7 cellular contexts compared by ENCODE assay signal in the genomic region with DNA sequence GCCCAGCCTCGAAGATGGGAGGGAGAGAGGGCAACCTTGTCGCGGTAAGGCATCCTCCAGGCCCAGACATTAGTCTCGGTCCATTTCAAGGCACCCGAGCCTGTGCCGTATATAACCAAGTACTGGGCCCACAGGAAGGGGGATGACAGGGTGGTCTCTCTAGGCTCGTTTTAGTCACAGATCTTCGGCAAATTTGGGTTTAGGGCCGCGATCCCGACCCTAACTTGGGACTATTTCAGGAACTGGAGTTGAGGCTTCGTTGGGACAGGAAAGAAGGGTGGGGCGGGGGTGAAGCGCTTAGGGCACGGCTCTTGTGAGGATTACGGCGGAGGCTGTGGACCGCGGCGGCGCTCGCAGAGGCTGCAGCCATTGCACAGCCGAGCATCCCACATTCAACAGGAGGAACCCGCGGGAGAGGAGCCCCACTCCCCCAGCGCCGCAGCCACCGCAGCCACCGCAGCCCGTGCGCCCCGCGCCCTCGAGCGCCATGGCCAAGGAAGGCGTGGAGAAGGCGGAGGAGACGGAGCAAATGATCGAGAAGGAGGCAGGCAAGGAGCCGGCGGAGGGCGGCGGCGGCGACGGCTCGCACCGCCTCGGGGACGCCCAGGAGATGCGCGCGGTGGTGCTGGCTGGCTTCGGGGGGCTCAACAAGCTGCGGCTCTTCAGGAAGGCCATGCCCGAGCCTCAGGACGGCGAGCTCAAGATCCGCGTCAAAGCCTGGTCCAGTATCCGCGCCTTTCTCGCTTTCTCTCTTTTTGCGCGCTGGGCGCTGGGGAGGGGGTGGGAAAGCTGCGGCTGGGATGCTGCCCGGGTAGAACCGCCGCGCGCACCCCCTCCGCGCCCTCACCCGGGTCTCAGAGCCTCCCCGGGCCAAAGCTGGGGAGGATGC. TPM values are rescaled to one million over a fixed set of nuclear protein-coding genes. Genes with fewer than 3 reads are reported as not detected.
DNase-seq lines count a peak whose midpoint lies in the region; ATAC-seq, FAIRE-seq and TF ChIP-seq lines count a peak whose summit lies in the region.

A gene with protein sequence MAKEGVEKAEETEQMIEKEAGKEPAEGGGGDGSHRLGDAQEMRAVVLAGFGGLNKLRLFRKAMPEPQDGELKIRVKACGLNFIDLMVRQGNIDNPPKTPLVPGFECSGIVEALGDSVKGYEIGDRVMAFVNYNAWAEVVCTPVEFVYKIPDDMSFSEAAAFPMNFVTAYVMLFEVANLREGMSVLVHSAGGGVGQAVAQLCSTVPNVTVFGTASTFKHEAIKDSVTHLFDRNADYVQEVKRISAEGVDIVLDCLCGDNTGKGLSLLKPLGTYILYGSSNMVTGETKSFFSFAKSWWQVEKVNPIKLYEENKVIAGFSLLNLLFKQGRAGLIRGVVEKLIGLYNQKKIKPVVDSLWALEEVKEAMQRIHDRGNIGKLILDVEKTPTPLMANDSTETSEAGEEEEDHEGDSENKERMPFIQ (plus strand): TSS at position 369 of the 889 bp plus-strand sequence. CDS start 119 bp downstream, at position 488.

- no peak within 1 kb of the TSS for H3K27ac ChIP-seq in cardiac muscle cell
- no peak within 1 kb of the TSS for H3K27ac ChIP-seq in osteoblast (ENCODE audit: low read depth, low read length)

- H3K4me2 ChIP-seq in osteoblast (ENCODE audit: insufficient read depth, low read length): peak within 1 kb of the TSS; percentile 64

- H3K4me1 ChIP-seq in cardiac muscle cell (ENCODE audit: low read depth) (peaks cover 4% of the 10 kb centered on the region), osteoblast (ENCODE audit: insufficient read depth, low read length) (no peaks in the 10 kb centered on the region)

- H3K36me3 Mint-ChIP-seq in activated naive CD8-positive, alpha-beta T cell treated with anti-CD3 and anti-CD28 coated beads for 36 hours: no peaks in the 10 kb centered on the region

- TF ChIP-seq CTCF in GM06990 (IDR thresholded peaks at IDR 0.05; ENCODE audit: insufficient read depth, low read length, poor library complexity, severe bottlenecking) (no peak), cardiac muscle cell (IDR thresholded peaks at IDR 0.05; ENCODE audit: low read depth, low read length) (no peak), osteoblast (IDR thresholded peaks at IDR 0.05; ENCODE audit: extremely low read depth, low read depth, low read length) (no peak)

- no peaks in the 10 kb centered on the region for H3K36me3 ChIP-seq in GM06990 (ENCODE audit: control insufficient read depth, insufficient read depth, low read length)
- H3K36me3 ChIP-seq in cardiac muscle cell: no peaks in the 10 kb centered on the region
- no peaks in the 10 kb centered on the region for H3K36me3 ChIP-seq in osteoblast (ENCODE audit: insufficient read depth, low read length)

- ATAC-seq in HG03095 (IDR thresholded peaks at IDR 0.05; ENCODE audit: unreplicated experiment): no peak
- ATAC-seq in HG03159 (IDR thresholded peaks at IDR 0.05; ENCODE audit: unreplicated experiment): no peak

- FAIRE-seq in HTR-8/SVneo (lab: Jason Lieb, UNC): peak; percentile 75

- no peak within 1 kb of the TSS for H3K27ac Mint-ChIP-seq in activated naive CD8-positive, alpha-beta T cell treated with anti-CD3 and anti-CD28 coated beads for 36 hours

- H3K79me2 ChIP-seq in osteoblast (ENCODE audit: insufficient read depth, low read length): no peaks in the 10 kb centered on the region

- DNase-seq in GM06990 (ENCODE audit: extremely low read depth, insufficient read length) (peak; percentile 34), HTR-8/SVneo (ENCODE audit: insufficient read length, low spot score) (peak; percentile 56), cardiac muscle cell (ENCODE audit: low read depth in 1 of 2, low spot score in 1 of 2) (peak; percentile 52 to 53), osteoblast (ENCODE audit: insufficient read length, low spot score, missing footprints) (peak; percentile 90)
- DNase-seq in activated naive CD8-positive, alpha-beta T cell treated with anti-CD3 and anti-CD28 coated beads for 36 hours: peak; percentile 9

- H3K4me3 ChIP-seq in GM06990 (replicated peaks; ENCODE audit: low read depth, low read length) (peak within 1 kb of the TSS; percentile 36), cardiac muscle cell (peak within 1 kb of the TSS; percentile 52), osteoblast (ENCODE audit: insufficient read depth, low read length) (peak within 1 kb of the TSS; percentile 58)

- no peaks in the 10 kb centered on the region for H4K20me1 ChIP-seq in osteoblast (ENCODE audit: insufficient read depth, low read length)

- H3K9me3 Mint-ChIP-seq in activated naive CD8-positive, alpha-beta T cell treated with anti-CD3 and anti-CD28 coated beads for 36 hours: no peaks in the 10 kb centered on the region

- peaks cover 67% of the 10 kb centered on the region for H3K27me3 Mint-ChIP-seq in activated naive CD8-positive, alpha-beta T cell treated with anti-CD3 and anti-CD28 coated beads for 36 hours

- no peaks in the 10 kb centered on the region for H3K9me3 ChIP-seq in cardiac muscle cell (ENCODE audit: low read depth)
- no peaks in the 10 kb centered on the region for H3K9me3 ChIP-seq in osteoblast (ENCODE audit: low read depth, low read length)

- peak within 1 kb of the TSS; percentile 51 for H2AFZ ChIP-seq in osteoblast (ENCODE audit: low read length)

- peaks cover 6% of the 10 kb centered on the region for H3K4me1 Mint-ChIP-seq in activated naive CD8-positive, alpha-beta T cell treated with anti-CD3 and anti-CD28 coated beads for 36 hours

- H3K4me3 Mint-ChIP-seq in activated naive CD8-positive, alpha-beta T cell treated with anti-CD3 and anti-CD28 coated beads for 36 hours: peak within 1 kb of the TSS; percentile 67

- H3K27me3 ChIP-seq in GM06990 (replicated peaks; ENCODE audit: control insufficient read depth, insufficient read depth, low read length) (peaks cover 4% of the 10 kb centered on the region), cardiac muscle cell (peaks cover 74% of the 10 kb centered on the region), osteoblast (ENCODE audit: insufficient read depth, low read length) (peaks cover 38% of the 10 kb centered on the region)

RNA-seq across cellular contexts. Expression of the gene that starts here (rescaled TPM):
- not detected for total RNA-seq in activated naive CD8-positive, alpha-beta T cell treated with anti-CD3 and anti-CD28 coated beads for 36 hours
- total RNA-seq in cardiac muscle cell: 1.5 and 2.4 TPM in 2 replicates
- polyA plus RNA-seq in cardiac muscle cell: 1.5 and 2.8 TPM in 2 replicates
- under 0.01 TPM in 1 of 2 replicates, not detected in the other for total RNA-seq in osteoblast

Comparison
In these comparisons a context has a peak if more than half of its experiments do, and no peak if none do; other contexts are left out.
1. Peak in DNase-seq in activated naive CD8-positive, alpha-beta T cell treated with anti-CD3 and anti-CD28 coated beads for 36 hours; RNA of the gene not detected or under 1 TPM.
2. Peak in DNase-seq, H3K4me3 ChIP-seq and H3K4me2 ChIP-seq in osteoblast; RNA of the gene not detected or under 1 TPM.
3. DNase-seq: peak in every context shown above with its lines; median percentile 90 in osteoblast; 56 in HTR-8/SVneo; 52 in cardiac muscle cell; 34 in GM06990; 9 in activated naive CD8-positive, alpha-beta T cell treated with anti-CD3 and anti-CD28 coated beads for 36 hours.